ENCODE assay signal across 2 cellular contexts in genomic region chr21:32380940-32381339, GRCh38.
TF ChIP-seq lines count a peak whose summit lies in the region.

No MANE protein-coding gene starts in this region.

TF ChIP-seq in HepG2, 621 proteins besides CTCF, POLR2A, EP300 and RAD21:
- TF ChIP-seq ZNF703 (CRISPR knock-in tag; IDR thresholded peaks at IDR 0.05; ENCODE audit: borderline replicate concordance) (no peak), KDM6A (CRISPR knock-in tag; IDR thresholded peaks at IDR 0.05; ENCODE audit: low read depth) (no peak), SRY (CRISPR knock-in tag; IDR thresholded peaks at IDR 0.05) (no peak), ZNF281 (CRISPR knock-in tag; IDR thresholded peaks at IDR 0.05; ENCODE audit: borderline replicate concordance) (no peak), ZNF557 (CRISPR knock-in tag; IDR thresholded peaks at IDR 0.05) (no peak), ZBTB2 (CRISPR knock-in tag; IDR thresholded peaks at IDR 0.05; ENCODE audit: low read depth) (no peak), ZNF318 (CRISPR knock-in tag; IDR thresholded peaks at IDR 0.05) (no peak), ZZZ3 (CRISPR knock-in tag; IDR thresholded peaks at IDR 0.05; ENCODE audit: borderline replicate concordance) (no peak), ZKSCAN1 (IDR thresholded peaks at IDR 0.05; ENCODE audit: low read length) (no peak), ZBTB20 (CRISPR knock-in tag; IDR thresholded peaks at IDR 0.05; ENCODE audit: borderline replicate concordance, low read depth) (no peak)

TF ChIP-seq in endothelial cell of umbilical vein, 7 proteins besides CTCF, POLR2A, EP300 and RAD21:
- TF ChIP-seq MYC (IDR thresholded peaks at IDR 0.05; ENCODE audit: low read depth, low read length) (no peak), EZH2 (IDR thresholded peaks at IDR 0.05; ENCODE audit: borderline replicate concordance, low read depth, low read length, severe bottlenecking) (no peak), FOS (IDR thresholded peaks at IDR 0.05; ENCODE audit: borderline replicate concordance, insufficient read depth, low read length) (no peak), POLR2AphosphoS5 (IDR thresholded peaks at IDR 0.05; ENCODE audit: insufficient read depth, low read depth, low read length) (no peak), GATA2 (IDR thresholded peaks at IDR 0.05; ENCODE audit: insufficient read depth, insufficient read length, low read depth, low read length) (no peak)
